8 cellular contexts compared by ENCODE assay signal in the genomic region with DNA sequence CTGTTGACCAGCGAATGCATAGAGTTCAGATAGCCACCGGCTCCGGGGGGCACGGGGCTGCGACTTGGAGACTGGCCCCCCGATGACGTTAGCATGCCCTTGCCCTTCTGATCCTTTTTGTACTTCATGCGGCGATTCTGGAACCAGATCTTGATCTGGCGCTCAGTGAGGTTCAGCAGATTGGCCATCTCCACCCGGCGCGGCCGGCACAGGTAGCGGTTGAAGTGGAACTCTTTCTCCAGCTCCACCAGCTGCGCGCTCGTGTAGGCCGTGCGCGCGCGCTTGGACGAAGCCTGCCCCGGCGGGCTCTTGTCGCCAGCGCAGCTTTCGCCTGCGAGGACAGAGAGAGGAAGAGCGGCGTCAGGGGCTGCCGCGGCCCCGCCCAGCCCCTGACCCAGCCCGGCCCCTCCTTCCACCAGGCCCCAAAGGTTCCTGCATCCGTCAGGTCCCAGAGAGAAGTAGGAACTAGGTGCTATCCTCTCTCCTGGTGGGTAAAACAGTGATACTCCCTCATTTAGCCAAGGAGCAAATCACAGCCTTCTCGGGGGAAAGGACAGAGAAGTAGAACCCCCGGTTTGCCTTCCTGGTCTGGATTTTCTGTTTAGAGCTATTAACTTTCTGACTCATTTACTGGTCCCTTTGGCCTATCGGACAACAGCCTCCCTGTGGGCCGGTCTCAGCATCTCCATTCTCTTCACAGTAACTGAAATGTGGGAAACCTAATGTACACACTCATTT. TPM values are rescaled to one million over a fixed set of nuclear protein-coding genes. Genes with fewer than 3 reads are reported as not detected.
DNase-seq lines count a peak whose midpoint lies in the region; ATAC-seq and TF ChIP-seq lines count a peak whose summit lies in the region.

No MANE protein-coding gene starts in this region.

- TF ChIP-seq CTCF in mucosa of descending colon (IDR thresholded peaks at IDR 0.05) (no peak), tibial nerve (IDR thresholded peaks at IDR 0.05) (no peak)

- peak overlapping the region in 3 of 4 donors; percentile 29 to 77 (median 68) for H3K27ac ChIP-seq in tibial nerve

- WGBS in tibial nerve, 2 donors: 54 to 63% methylated on average over 28 to 40 of the region's 41 CpGs

- peak in 1 of 2 donors; percentile 37 for TF ChIP-seq EP300 in tibial nerve (IDR thresholded peaks at IDR 0.05)

- DNase-seq in adipocyte (ENCODE audit: low read depth): no peak
- DNase-seq in Right ventricle myocardium superior: no peak
- peak; percentile 66 to 81 (median 81) for DNase-seq in mucosa of descending colon
- DNase-seq in tibial nerve (ENCODE audit: low spot score in 2 of 2): no peak
- DNase-seq in activated CD4-positive, alpha-beta T cell treated with anti-CD3 and anti-CD28 coated beads for 1 hour: no peak

- H3K27me3 ChIP-seq in adipocyte (replicated peaks; ENCODE audit: control insufficient read depth, insufficient read depth, low read length): no peaks in the 10 kb centered on the region
- peaks cover 0 to 61% of the 10 kb centered on the region in 2 donors for H3K27me3 ChIP-seq in tibial nerve

- peak overlapping the region; percentile 40 for H3K4me3 ChIP-seq in adipocyte (ENCODE audit: low read length)
- H3K4me3 ChIP-seq in mucosa of descending colon: no peak overlapping the region
- H3K4me3 ChIP-seq in tibial nerve: peak overlapping the region in 1 of 4 donors; percentile 34

- ATAC-seq in Right ventricle myocardium superior (ENCODE audit: poor library complexity) (peak; percentile 57), mucosa of descending colon (peak; percentile 52), GM18873 (IDR thresholded peaks at IDR 0.05; ENCODE audit: low FRiP score, unreplicated experiment) (no peak), GM21723 (IDR thresholded peaks at IDR 0.05; ENCODE audit: unreplicated experiment) (no peak), GM19397 (IDR thresholded peaks at IDR 0.05; ENCODE audit: unreplicated experiment) (no peak)

- H3K4me1 ChIP-seq in adipocyte (ENCODE audit: control insufficient read depth, insufficient read depth, low read length) (peaks cover 67% of the 10 kb centered on the region), mucosa of descending colon (ENCODE audit: low read depth) (peaks cover 45% of the 10 kb centered on the region), tibial nerve (peaks cover 0 to 60% (median 4%) of the 10 kb centered on the region in 4 donors)

- peak overlapping the region; percentile 61 for H3K9ac ChIP-seq in adipocyte (ENCODE audit: low read length)

- H3K9me3 ChIP-seq in adipocyte (ENCODE audit: control insufficient read depth, low read length) (no peaks in the 10 kb centered on the region), mucosa of descending colon (no peaks in the 10 kb centered on the region), tibial nerve (no peaks in the 10 kb centered on the region)

- intact Hi-C loops in Right ventricle myocardium superior (cut with DNase I): no loop called here
- intact Hi-C loops in mucosa of descending colon (cut with DNase I, micrococcal nuclease): no loop called here

- TF ChIP-seq POLR2A in tibial nerve (IDR thresholded peaks at IDR 0.05): peak in 1 of 2 donors; percentile 28

- H3K36me3 ChIP-seq in adipocyte (ENCODE audit: control insufficient read depth, insufficient read depth, low read length, severe bottlenecking): no peaks in the 10 kb centered on the region
- H3K36me3 ChIP-seq in mucosa of descending colon (ENCODE audit: low read depth): no peaks in the 10 kb centered on the region
- H3K36me3 ChIP-seq in tibial nerve: peaks cover 0 to 9% (median 0%) of the 10 kb centered on the region in 3 donors

RNA-seq across cellular contexts. Expression of a gene that starts 6.1 kb away (rescaled TPM):
- total RNA-seq in Right ventricle myocardium superior (0.11 TPM), mucosa of descending colon (1 to 10 TPM; 3.2 to 4.3 (median 3.3) TPM), tibial nerve (1 to 10 TPM; 2.5 to 5.9 (median 5.2) TPM)

RNA-seq across cellular contexts. Expression of a gene that starts 12.8 kb away (rescaled TPM):
- total RNA-seq in Right ventricle myocardium superior (0.13 TPM), mucosa of descending colon (1 to 10 TPM; 1.5 to 2.7 (median 2.1) TPM), tibial nerve (1 to 10 TPM in 2 of 4 donors, under 1 TPM in 2; 0.44 to 2.1 (median 1.2) TPM)

RNA-seq across cellular contexts. Expression of a gene that starts 22.0 kb away (rescaled TPM):
- 0.97 TPM for total RNA-seq in Right ventricle myocardium superior
- 1 to 10 TPM; 5.9 to 9.5 (median 8.3) TPM for total RNA-seq in mucosa of descending colon
- 1 to 10 TPM; 4.4 to 6.3 (median 4.7) TPM for total RNA-seq in tibial nerve

RNA-seq across cellular contexts. Expression of a gene that starts 34.9 kb away (rescaled TPM):
- total RNA-seq in Right ventricle myocardium superior (0.62 TPM), mucosa of descending colon (10 to 100 TPM; 16.1 to 26.6 (median 23.8) TPM), tibial nerve (10 to 100 TPM; 12.0 to 25.9 (median 16.6) TPM)

RNA-seq across cellular contexts. Expression of a gene that starts 39.0 kb away (rescaled TPM):
- total RNA-seq in Right ventricle myocardium superior: not detected
- 10 to 100 TPM; 20.2 to 39.5 (median 20.5) TPM for total RNA-seq in mucosa of descending colon
- total RNA-seq in tibial nerve: 10 to 100 TPM; 11.1 to 30.9 (median 18.7) TPM

Comparison
In these comparisons a context has a peak if more than half of its experiments do, and no peak if none do; other contexts are left out.
1. DNase-seq: peak in mucosa of descending colon (3 of 3); none in adipocyte (single experiment), Right ventricle myocardium superior (single experiment), tibial nerve (0 of 2) and activated CD4-positive, alpha-beta T cell treated with anti-CD3 and anti-CD28 coated beads for 1 hour (single experiment).
2. ATAC-seq: peak in Right ventricle myocardium superior (single experiment) and mucosa of descending colon (single experiment); none in GM18873 (single experiment), GM21723 (single experiment) and GM19397 (single experiment).